Comparison of ENCODE assay signal across 1 cellular context in genomic region chr11:65545853-65546216, GRCh38.
TF ChIP-seq lines count a peak whose summit lies in the region.

No MANE protein-coding gene starts in this region.

TF ChIP-seq in HepG2, 621 proteins besides CTCF, POLR2A, EP300 and RAD21:
- TF ChIP-seq ATAD3A (CRISPR knock-in tag; IDR thresholded peaks at IDR 0.05) (no peak), ZFP37 (CRISPR knock-in tag; IDR thresholded peaks at IDR 0.05; ENCODE audit: borderline replicate concordance) (no peak), ZNF44 (CRISPR knock-in tag; IDR thresholded peaks at IDR 0.05) (no peak), ZNF839 (CRISPR knock-in tag; IDR thresholded peaks at IDR 0.05; ENCODE audit: borderline replicate concordance) (no peak), HMG20B (CRISPR knock-in tag; conservative IDR thresholded peaks at IDR 0.05) (no peak), MED8 (CRISPR knock-in tag; IDR thresholded peaks at IDR 0.05; ENCODE audit: insufficient replicate concordance) (no peak), CC2D1A (CRISPR knock-in tag; IDR thresholded peaks at IDR 0.05) (no peak), TARDBP (CRISPR knock-in tag; IDR thresholded peaks at IDR 0.05) (no peak), TAF1 (CRISPR knock-in tag; IDR thresholded peaks at IDR 0.05) (no peak), SIX4 (CRISPR knock-in tag; IDR thresholded peaks at IDR 0.05) (no peak), JDP2 (CRISPR knock-in tag; IDR thresholded peaks at IDR 0.05; ENCODE audit: borderline replicate concordance) (no peak), TFAP4 (IDR thresholded peaks at IDR 0.05; ENCODE audit: borderline replicate concordance, low read depth) (no peak)
- TF ChIP-seq, protein P1, sequence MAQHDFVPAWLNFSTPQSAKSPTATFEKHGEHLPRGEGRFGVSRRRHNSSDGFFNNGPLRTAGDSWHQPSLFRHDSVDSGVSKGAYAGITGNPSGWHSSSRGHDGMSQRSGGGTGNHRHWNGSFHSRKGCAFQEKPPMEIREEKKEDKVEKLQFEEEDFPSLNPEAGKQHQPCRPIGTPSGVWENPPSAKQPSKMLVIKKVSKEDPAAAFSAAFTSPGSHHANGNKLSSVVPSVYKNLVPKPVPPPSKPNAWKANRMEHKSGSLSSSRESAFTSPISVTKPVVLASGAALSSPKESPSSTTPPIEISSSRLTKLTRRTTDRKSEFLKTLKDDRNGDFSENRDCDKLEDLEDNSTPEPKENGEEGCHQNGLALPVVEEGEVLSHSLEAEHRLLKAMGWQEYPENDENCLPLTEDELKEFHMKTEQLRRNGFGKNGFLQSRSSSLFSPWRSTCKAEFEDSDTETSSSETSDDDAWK (CRISPR knock-in tag; IDR thresholded peaks at IDR 0.05): no peak
- TF ChIP-seq, protein P2, sequence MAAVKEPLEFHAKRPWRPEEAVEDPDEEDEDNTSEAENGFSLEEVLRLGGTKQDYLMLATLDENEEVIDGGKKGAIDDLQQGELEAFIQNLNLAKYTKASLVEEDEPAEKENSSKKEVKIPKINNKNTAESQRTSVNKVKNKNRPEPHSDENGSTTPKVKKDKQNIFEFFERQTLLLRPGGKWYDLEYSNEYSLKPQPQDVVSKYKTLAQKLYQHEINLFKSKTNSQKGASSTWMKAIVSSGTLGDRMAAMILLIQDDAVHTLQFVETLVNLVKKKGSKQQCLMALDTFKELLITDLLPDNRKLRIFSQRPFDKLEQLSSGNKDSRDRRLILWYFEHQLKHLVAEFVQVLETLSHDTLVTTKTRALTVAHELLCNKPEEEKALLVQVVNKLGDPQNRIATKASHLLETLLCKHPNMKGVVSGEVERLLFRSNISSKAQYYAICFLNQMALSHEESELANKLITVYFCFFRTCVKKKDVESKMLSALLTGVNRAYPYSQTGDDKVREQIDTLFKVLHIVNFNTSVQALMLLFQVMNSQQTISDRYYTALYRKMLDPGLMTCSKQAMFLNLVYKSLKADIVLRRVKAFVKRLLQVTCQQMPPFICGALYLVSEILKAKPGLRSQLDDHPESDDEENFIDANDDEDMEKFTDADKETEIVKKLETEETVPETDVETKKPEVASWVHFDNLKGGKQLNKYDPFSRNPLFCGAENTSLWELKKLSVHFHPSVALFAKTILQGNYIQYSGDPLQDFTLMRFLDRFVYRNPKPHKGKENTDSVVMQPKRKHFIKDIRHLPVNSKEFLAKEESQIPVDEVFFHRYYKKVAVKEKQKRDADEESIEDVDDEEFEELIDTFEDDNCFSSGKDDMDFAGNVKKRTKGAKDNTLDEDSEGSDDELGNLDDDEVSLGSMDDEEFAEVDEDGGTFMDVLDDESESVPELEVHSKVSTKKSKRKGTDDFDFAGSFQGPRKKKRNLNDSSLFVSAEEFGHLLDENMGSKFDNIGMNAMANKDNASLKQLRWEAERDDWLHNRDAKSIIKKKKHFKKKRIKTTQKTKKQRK (IDR thresholded peaks at IDR 0.05; ENCODE audit: low read length): no peak
- TF ChIP-seq, protein P3, sequence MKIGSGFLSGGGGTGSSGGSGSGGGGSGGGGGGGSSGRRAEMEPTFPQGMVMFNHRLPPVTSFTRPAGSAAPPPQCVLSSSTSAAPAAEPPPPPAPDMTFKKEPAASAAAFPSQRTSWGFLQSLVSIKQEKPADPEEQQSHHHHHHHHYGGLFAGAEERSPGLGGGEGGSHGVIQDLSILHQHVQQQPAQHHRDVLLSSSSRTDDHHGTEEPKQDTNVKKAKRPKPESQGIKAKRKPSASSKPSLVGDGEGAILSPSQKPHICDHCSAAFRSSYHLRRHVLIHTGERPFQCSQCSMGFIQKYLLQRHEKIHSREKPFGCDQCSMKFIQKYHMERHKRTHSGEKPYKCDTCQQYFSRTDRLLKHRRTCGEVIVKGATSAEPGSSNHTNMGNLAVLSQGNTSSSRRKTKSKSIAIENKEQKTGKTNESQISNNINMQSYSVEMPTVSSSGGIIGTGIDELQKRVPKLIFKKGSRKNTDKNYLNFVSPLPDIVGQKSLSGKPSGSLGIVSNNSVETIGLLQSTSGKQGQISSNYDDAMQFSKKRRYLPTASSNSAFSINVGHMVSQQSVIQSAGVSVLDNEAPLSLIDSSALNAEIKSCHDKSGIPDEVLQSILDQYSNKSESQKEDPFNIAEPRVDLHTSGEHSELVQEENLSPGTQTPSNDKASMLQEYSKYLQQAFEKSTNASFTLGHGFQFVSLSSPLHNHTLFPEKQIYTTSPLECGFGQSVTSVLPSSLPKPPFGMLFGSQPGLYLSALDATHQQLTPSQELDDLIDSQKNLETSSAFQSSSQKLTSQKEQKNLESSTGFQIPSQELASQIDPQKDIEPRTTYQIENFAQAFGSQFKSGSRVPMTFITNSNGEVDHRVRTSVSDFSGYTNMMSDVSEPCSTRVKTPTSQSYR (CRISPR knock-in tag; IDR thresholded peaks at IDR 0.05; ENCODE audit: borderline replicate concordance): no peak
